13 cellular contexts compared by ENCODE assay signal in genomic region chr7:80637911-80638765, GRCh38. TPM values are rescaled to one million over a fixed set of nuclear protein-coding genes. Genes with fewer than 3 reads are reported as not detected.
A peak's percentile ranks its signal among the peaks of the same experiment; 100 is the strongest.
DNase-seq lines count a peak whose midpoint lies in the region; ATAC-seq, FAIRE-seq and TF ChIP-seq lines count a peak whose summit lies in the region.
"Had no signal": no experiment of that assay in that cellular context is flagged by ENCODE, and none has a peak within 500 bp of the region (broad histone marks: within the 10 kb centered on the region; RNA-seq: fewer than 3 reads in every experiment).

Gene CD36, plus strand, starts transcription at chr7:80638642. Its CDS starts 8,099 bp downstream, at chr7:80646741.

- CTCF ChIA-PET in GM12878 (lab: Yijun Ruan, JAX) = interaction anchor here (0.6 to 0.8 kb wide), 2 partner anchors 19 to 65 kb away, joined by 3 read pairs; no protein-coding TSS in a partner anchor
- CTCF ChIA-PET in activated naive CD4-positive, alpha-beta T cell treated with anti-CD3 and anti-CD28 coated beads, Interleukin-2, amount 10 ng/mL, durations not matched to agents 7 days and 5 days (lab: Charles Lee) = no interaction called here

- peak; percentile 37 for DNase-seq in GM12878 (ENCODE audit: low read depth, low spot score)
- DNase-seq in activated naive CD4-positive, alpha-beta T cell treated with anti-CD3 and anti-CD28 coated beads, Interleukin-2, amount 10 ng/mL, durations not matched to agents 7 days and 5 days = no peak
- DNase-seq: activated CD8-positive, alpha-beta memory T cell treated with anti-CD3 and anti-CD28 coated beads for 24 hours; NCI-H2227 treated with DMSO at 0.1 percent for 48 hours had no signal

- H3K27ac Mint-ChIP-seq in activated naive CD4-positive, alpha-beta T cell treated with anti-CD3 and anti-CD28 coated beads, Interleukin-2, amount 10 ng/mL, durations not matched to agents 7 days and 5 days = no peak within 1 kb of the TSS
- H3K27ac Mint-ChIP-seq: stimulated activated naive CD8-positive, alpha-beta T cell treated with anti-CD3 and anti-CD28 coated beads, Interleukin-15, Interleukin-2, amounts not matched to agents 100 ng/mL and 50 ng/mL, for 24 hours had no signal

- H3K79me2 ChIP-seq in GM12878 (ENCODE audit: control insufficient read depth, insufficient read depth, low read length) = no peaks in the 10 kb centered on the region

- ATAC-seq in GM18505 (IDR thresholded peaks at IDR 0.05; ENCODE audit: unreplicated experiment) (peak; percentile 90), HG03060 (IDR thresholded peaks at IDR 0.05; ENCODE audit: low read depth, unreplicated experiment) (peak; percentile 56), GM12878 (peak; percentile 95), GM19467 (IDR thresholded peaks at IDR 0.05; ENCODE audit: unreplicated experiment) (no peak), GM19324 (IDR thresholded peaks at IDR 0.05; ENCODE audit: low FRiP score, unreplicated experiment) (no peak), GM21447 (IDR thresholded peaks at IDR 0.05; ENCODE audit: unreplicated experiment) (no peak)

- no peak for TF ChIP-seq RAD21 in GM12878 (IDR thresholded peaks at IDR 0.05; ENCODE audit: insufficient read depth, low read depth, low read length)

- H3K9me3 ChIP-seq in GM12878 (replicated peaks; ENCODE audit: control insufficient read depth, insufficient read depth, low read length) = no peaks in the 10 kb centered on the region; the same call in 2 of the 3 replicates
- no peaks in the 10 kb centered on the region for H3K9me3 ChIP-seq in neutrophil

- peak; percentile 77 for FAIRE-seq in GM12878 (lab: Jason Lieb, UNC)

- in situ Hi-C loops in GM12878 (cut with MboI) = no loop called here

- H3K36me3 ChIP-seq in GM12878 (ENCODE audit: control insufficient read depth in 2 of 2, insufficient read depth in 2 of 2, low read length in 1 of 2) = no peaks in the 10 kb centered on the region
- no peaks in the 10 kb centered on the region for H3K36me3 ChIP-seq in neutrophil

- TF ChIP-seq CTCF in GM12878 (IDR thresholded peaks at IDR 0.05 in 2 of 3, conservative IDR thresholded peaks at IDR 0.05 in 1 of 3; ENCODE audit: control insufficient read depth in 2 of 3, extremely low read depth in 1 of 3, insufficient read depth in 1 of 3, low read depth in 3 of 3, low read length in 3 of 3) = no peak
- TF ChIP-seq CTCF in neutrophil (IDR thresholded peaks at IDR 0.05) = no peak

- no peaks in the 10 kb centered on the region for H3K9me3 Mint-ChIP-seq in activated naive CD4-positive, alpha-beta T cell treated with anti-CD3 and anti-CD28 coated beads, Interleukin-2, amount 10 ng/mL, durations not matched to agents 7 days and 5 days
- H3K9me3 Mint-ChIP-seq: stimulated activated naive CD8-positive, alpha-beta T cell treated with anti-CD3 and anti-CD28 coated beads, Interleukin-15, Interleukin-2, amounts not matched to agents 100 ng/mL and 50 ng/mL, for 24 hours had no signal

- H3K27me3 Mint-ChIP-seq in activated naive CD4-positive, alpha-beta T cell treated with anti-CD3 and anti-CD28 coated beads, Interleukin-2, amount 10 ng/mL, durations not matched to agents 7 days and 5 days = no peaks in the 10 kb centered on the region
- H3K27me3 Mint-ChIP-seq: stimulated activated naive CD8-positive, alpha-beta T cell treated with anti-CD3 and anti-CD28 coated beads, Interleukin-15, Interleukin-2, amounts not matched to agents 100 ng/mL and 50 ng/mL, for 24 hours had no signal

- H3K27me3 ChIP-seq in GM12878 (replicated peaks in 1 of 2; ENCODE audit: control insufficient read depth in 2 of 2, insufficient read depth in 2 of 2, low read length in 1 of 2) = no peaks in the 10 kb centered on the region
- H3K27me3 ChIP-seq in neutrophil = no peaks in the 10 kb centered on the region

- SMC1A ChIA-PET in GM12878 (lab: Charles Lee; ENCODE audit: uncharacterized antibody, unreplicated experiment) = interaction anchor here (1.1 kb wide), 1 partner anchor 10 kb away, joined by 3 read pairs; no protein-coding TSS in a partner anchor

- H2AFZ ChIP-seq in GM12878 (ENCODE audit: control insufficient read depth, low read depth, low read length) = no peak within 1 kb of the TSS

- intact Hi-C loops in GM12878 (cut with micrococcal nuclease; ENCODE audit: unreplicated experiment) = no loop called here

- TF ChIP-seq POLR2A in GM18505 (IDR thresholded peaks at IDR 0.05; ENCODE audit: borderline replicate concordance, extremely low read depth, insufficient read depth, insufficient read length) (no peak), GM12878 (IDR thresholded peaks at IDR 0.05; ENCODE audit: low read depth, low read length) (no peak)

- peak in 1 of 2 experiments; percentile 72; a peak in 1 of 4 replicates for TF ChIP-seq EP300 in GM12878 (IDR thresholded peaks at IDR 0.05; ENCODE audit: borderline replicate concordance in 1 of 2, control insufficient read depth in 1 of 2, low read depth in 2 of 2, low read length in 2 of 2)

- no peaks in the 10 kb centered on the region for H4K20me1 ChIP-seq in GM12878 (ENCODE audit: control insufficient read depth, insufficient read depth)

- no peaks in the 10 kb centered on the region for H3K4me1 Mint-ChIP-seq in activated naive CD4-positive, alpha-beta T cell treated with anti-CD3 and anti-CD28 coated beads, Interleukin-2, amount 10 ng/mL, durations not matched to agents 7 days and 5 days

- H3K4me3 ChIP-seq in GM12878 = no peak within 1 kb of the TSS
- no peak within 1 kb of the TSS for H3K4me3 ChIP-seq in neutrophil (ENCODE audit: low read depth in 1 of 2, low read length in 1 of 2)

- 35% methylated on average over 4 of the region's 4 CpGs for WGBS in GM12878 (ENCODE audit: insufficient coverage, insufficient replicate concordance, low lambda C conversion rate, missing lambda C conversion rate)

- POLR2A ChIA-PET in GM12878 (lab: Charles Lee) = interaction anchor here (0.7 kb wide), 1 partner anchor 72 kb away, joined by 7 read pairs; no protein-coding TSS in a partner anchor

- RAD21 ChIA-PET in GM12878 (lab: Charles Lee; ENCODE audit: unreplicated experiment) = interaction anchor here (1.2 kb wide), 1 partner anchor 21 kb away, joined by 3 read pairs; no protein-coding TSS in a partner anchor

- H3K4me1 ChIP-seq in GM12878 (ENCODE audit: control insufficient read depth, insufficient read depth, low read length) = peaks cover 3% of the 10 kb centered on the region; the same call in 1 of the 2 replicates
- H3K4me1 ChIP-seq in neutrophil (ENCODE audit: control insufficient read depth in 1 of 2, insufficient read depth in 1 of 2, low read depth in 1 of 2, low read length in 1 of 2) = peaks cover 49 to 55% of the 10 kb centered on the region in 2 experiments

- no peak within 1 kb of the TSS for H3K4me2 ChIP-seq in GM12878 (ENCODE audit: control insufficient read depth, insufficient read depth)

- BruUV-seq in GM12878 (replicated peaks; lab: Mats Ljungman, UMichigan) = no TSS peak

- no peaks in the 10 kb centered on the region for H3K36me3 Mint-ChIP-seq in activated naive CD4-positive, alpha-beta T cell treated with anti-CD3 and anti-CD28 coated beads, Interleukin-2, amount 10 ng/mL, durations not matched to agents 7 days and 5 days

- no peak within 1 kb of the TSS for H3K4me3 Mint-ChIP-seq in activated naive CD4-positive, alpha-beta T cell treated with anti-CD3 and anti-CD28 coated beads, Interleukin-2, amount 10 ng/mL, durations not matched to agents 7 days and 5 days
- H3K4me3 Mint-ChIP-seq: neural crest cell; stimulated activated naive CD8-positive, alpha-beta T cell treated with anti-CD3 and anti-CD28 coated beads, Interleukin-15, Interleukin-2, amounts not matched to agents 100 ng/mL and 50 ng/mL, for 24 hours had no signal

- H3K9ac ChIP-seq in GM12878 (ENCODE audit: control insufficient read depth, insufficient read depth, low read length) = no peak within 1 kb of the TSS

- H3K27ac ChIP-seq in GM12878 (ENCODE audit: control insufficient read depth, insufficient read depth) (peak within 1 kb of the TSS; percentile 19; the same call in 1 of the 2 replicates), neutrophil (peak within 1 kb of the TSS; percentile 16)
- H3K27ac ChIP-seq: C4-2B had no signal

TF ChIP-seq in GM12878, 131 proteins besides CTCF, POLR2A, EP300 and RAD21 (continues in another document):
- TF ChIP-seq EGR1 (IDR thresholded peaks at IDR 0.05; ENCODE audit: borderline replicate concordance in 1 of 2, low read depth in 2 of 2, low read length in 2 of 2) (no peak), MXI1 (IDR thresholded peaks at IDR 0.05; ENCODE audit: low read depth, low read length) (no peak), CHD4 (IDR thresholded peaks at IDR 0.05) (no peak), JUNB (IDR thresholded peaks at IDR 0.05) (peak; percentile 94), ZNF384 (IDR thresholded peaks at IDR 0.05; ENCODE audit: borderline replicate concordance, low read depth, low read length) (peak; percentile 38; the same call in 1 of the 2 replicates), BHLHE40 (IDR thresholded peaks at IDR 0.05; ENCODE audit: borderline replicate concordance in 1 of 2, low read depth in 2 of 2, low read length in 1 of 2) (no peak), SMAD5 (IDR thresholded peaks at IDR 0.05; ENCODE audit: low read depth) (no peak)

RNA-seq across cellular contexts. Expression of gene CD36, which starts in this region (rescaled TPM):
- 30.7 and 32.0 TPM in 2 replicates for total RNA-seq in GM12878 (2013; cell fraction: nucleolus; rRNA removed)
- 146 and 163 TPM in 2 replicates for total RNA-seq in GM12878 (2014; rRNA removed)
- 197 and 209 TPM in 2 replicates for total RNA-seq in GM12878 (2014; rRNA removed; fragmentation: Illumina TruSeq; extraction: Trizol)
- total RNA-seq in GM12878 (2021) = 113 and 117 TPM in 2 replicates
- not detected for polyA plus RNA-seq in GM12878 (2011; ENCODE audit: low read depth)
- 0.20 and 0.26 TPM in 2 replicates for polyA plus RNA-seq in GM12878 (2011; rRNA removed)
- 0.07 and 0.19 TPM in 2 replicates for polyA plus RNA-seq in GM12878 (2011; cell fraction: cytosol; rRNA removed)
- 0.06 and 0.31 TPM in 2 replicates for polyA plus RNA-seq in GM12878 (2011; cell fraction: nucleus; rRNA removed)
- polyA plus RNA-seq in GM12878 (2012) = 0.08 and 0.14 TPM in 2 replicates
- polyA plus RNA-seq in GM12878 (2014; fragmentation: Illumina TruSeq; extraction: Trizol) = 194 and 246 TPM in 2 replicates
- 100 to 1,000 TPM; 160 to 283 TPM for polyA plus RNA-seq in GM12878 (2014; fragmentation: Nextera tagmentation; extraction: Ambion mirVana)
- 94.1 and 115 TPM in 2 replicates for polyA plus RNA-seq in GM12878 (2014; rRNA removed)
- 100 to 1,000 TPM; 184 to 196 TPM for polyA plus RNA-seq in GM12878 (2016; fragmentation: Nextera tagmentation; extraction: Ambion mirVana)
- polyA minus RNA-seq in GM12878 (2011; rRNA and poly(A)+ RNA removed) = not detected in 2 replicates
- not detected in 2 replicates for polyA minus RNA-seq in GM12878 (2011; cell fraction: cytosol; rRNA and poly(A)+ RNA removed)
- polyA minus RNA-seq in GM12878 (2011; cell fraction: nucleus; rRNA and poly(A)+ RNA removed) = not detected in 2 replicates

Comparison
In these comparisons a context has a peak if more than half of its experiments do, and no peak if none do; other contexts are left out.
1. ATAC-seq: peak in GM18505 (single experiment), HG03060 (single experiment) and GM12878 (single experiment); none in GM19467 (single experiment), GM19324 (single experiment) and GM21447 (single experiment).